Comparison of ENCODE assay signal across 19 cellular contexts in the genomic region with DNA sequence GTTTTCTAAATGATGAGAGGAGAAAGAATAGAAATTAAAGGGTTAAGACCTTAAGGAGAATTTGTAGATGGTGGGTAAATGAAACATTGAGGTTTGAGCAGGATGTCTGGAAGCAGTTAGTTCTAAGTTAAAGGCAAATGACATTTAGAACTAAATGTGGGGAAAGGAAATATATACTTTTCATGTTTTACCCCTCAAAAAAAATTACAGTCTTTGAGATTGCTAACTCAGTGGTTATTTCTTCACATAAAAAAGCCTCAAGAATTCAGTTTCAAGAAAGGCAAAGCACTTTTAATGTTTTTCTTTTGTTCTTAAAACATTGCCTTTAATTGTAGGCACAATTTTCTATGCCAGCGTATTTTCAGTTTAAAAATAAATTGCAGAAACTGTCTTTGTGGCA.
"Had no signal": no experiment of that assay in that cellular context is flagged by ENCODE, and none has a peak within 500 bp of the region (broad histone marks: within the 10 kb centered on the region; RNA-seq: fewer than 3 reads in every experiment).

No MANE protein-coding gene starts in this region.

- H3K9me3 Mint-ChIP-seq: activated naive CD4-positive, alpha-beta T cell treated with anti-CD3 and anti-CD28 coated beads, Interleukin-2, amount 50 U/mL, for 72 hours; activated T-cell treated with anti-CD3 and anti-CD28 coated beads, Interleukin-2, amount 50 U/mL, for 72 hours; mesothelial cell of epicardium; nephron progenitor cell had no signal

- ATAC-seq: activated naive CD4-positive, alpha-beta T cell treated with anti-CD3 and anti-CD28 coated beads, Interleukin-2, amount 50 U/mL, for 72 hours; activated T-cell treated with anti-CD3 and anti-CD28 coated beads, Interleukin-2, amount 50 U/mL, for 72 hours; gastrocnemius medialis; stimulated activated naive CD8-positive, alpha-beta T cell treated with anti-CD3 and anti-CD28 coated beads, Interleukin-15, Interleukin-2, amounts not matched to agents 100 U/mL and 50 U/mL, for 24 hours had no signal

- H3K27me3 ChIP-seq: adrenal gland, cardiac muscle cell, gastrocnemius medialis, heart left ventricle, right atrium auricular region, vagina had no signal

- H3K9me3 ChIP-seq: adrenal gland, gastrocnemius medialis, heart left ventricle, prostate gland, right atrium auricular region, vagina had no signal

- DNase-seq: activated CD4-positive, alpha-beta T cell treated with anti-CD3 and anti-CD28 coated beads for 1 hour; activated gamma-delta T cell; activated T-cell treated with anti-CD3 and anti-CD28 coated beads, Interleukin-2, amount 50 U/mL, for 72 hours; erythroblast; gastrocnemius medialis; heart left ventricle; kidney; nephron progenitor cell; stimulated activated naive CD8-positive, alpha-beta T cell treated with anti-CD3 and anti-CD28 coated beads, Interleukin-15, Interleukin-2, amounts not matched to agents 100 U/mL and 50 U/mL, for 24 hours; T1000; trophoblast cell had no signal

- H3K36me3 ChIP-seq: adrenal gland, cardiac muscle cell, gastrocnemius medialis, heart left ventricle, prostate gland, right atrium auricular region, vagina had no signal

- H3K27ac Mint-ChIP-seq: activated naive CD4-positive, alpha-beta T cell treated with anti-CD3 and anti-CD28 coated beads, Interleukin-2, amount 50 U/mL, for 72 hours; activated T-cell treated with anti-CD3 and anti-CD28 coated beads, Interleukin-2, amount 50 U/mL, for 72 hours; mesothelial cell of epicardium; nephron progenitor cell had no signal

- H3K4me3 ChIP-seq: adrenal gland, cardiac muscle cell, gastrocnemius medialis, heart left ventricle, lung, prostate gland, right atrium auricular region, vagina had no signal

- H3K36me3 Mint-ChIP-seq: activated naive CD4-positive, alpha-beta T cell treated with anti-CD3 and anti-CD28 coated beads, Interleukin-2, amount 50 U/mL, for 72 hours; mesothelial cell of epicardium had no signal

- H3K27ac ChIP-seq: adrenal gland, cardiac muscle cell, gastrocnemius medialis, prostate gland, right atrium auricular region, vagina had no signal

- H3K4me1 ChIP-seq: prostate gland had no signal

- H3K4me3 Mint-ChIP-seq: activated T-cell treated with anti-CD3 and anti-CD28 coated beads, Interleukin-2, amount 50 U/mL, for 72 hours; mesothelial cell of epicardium; nephron progenitor cell had no signal
